ENCODE assay signal across 1 cellular context in the genomic region with DNA sequence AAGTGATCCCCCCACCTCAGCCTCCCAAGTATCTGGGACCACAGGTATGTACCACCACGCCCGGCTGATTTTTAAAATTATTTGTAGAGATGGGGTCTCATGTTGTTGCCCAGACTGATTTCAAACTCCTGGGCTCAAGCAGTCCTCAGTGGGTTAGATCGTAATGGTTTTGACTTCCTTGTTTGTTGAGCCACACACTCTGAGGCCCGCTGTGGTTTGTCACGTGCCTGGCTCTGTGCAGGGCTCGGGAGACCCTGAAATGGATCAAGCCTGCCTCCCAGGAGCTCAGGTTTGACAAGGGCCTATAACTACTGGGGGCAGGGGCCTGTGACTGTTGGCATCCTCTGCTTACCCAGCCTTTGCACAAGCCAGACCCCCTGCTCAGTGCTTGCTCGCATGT.
TF ChIP-seq lines count a peak whose summit lies in the region.

No MANE protein-coding gene starts in this region.

TF ChIP-seq in GM23338, 12 proteins besides CTCF, POLR2A, EP300 and RAD21 (continued from another document):
- TF ChIP-seq, protein P1, sequence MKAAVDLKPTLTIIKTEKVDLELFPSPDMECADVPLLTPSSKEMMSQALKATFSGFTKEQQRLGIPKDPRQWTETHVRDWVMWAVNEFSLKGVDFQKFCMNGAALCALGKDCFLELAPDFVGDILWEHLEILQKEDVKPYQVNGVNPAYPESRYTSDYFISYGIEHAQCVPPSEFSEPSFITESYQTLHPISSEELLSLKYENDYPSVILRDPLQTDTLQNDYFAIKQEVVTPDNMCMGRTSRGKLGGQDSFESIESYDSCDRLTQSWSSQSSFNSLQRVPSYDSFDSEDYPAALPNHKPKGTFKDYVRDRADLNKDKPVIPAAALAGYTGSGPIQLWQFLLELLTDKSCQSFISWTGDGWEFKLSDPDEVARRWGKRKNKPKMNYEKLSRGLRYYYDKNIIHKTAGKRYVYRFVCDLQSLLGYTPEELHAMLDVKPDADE (IDR thresholded peaks at IDR 0.05) = no peak
